20 cellular contexts compared by ENCODE assay signal in the genomic region with DNA sequence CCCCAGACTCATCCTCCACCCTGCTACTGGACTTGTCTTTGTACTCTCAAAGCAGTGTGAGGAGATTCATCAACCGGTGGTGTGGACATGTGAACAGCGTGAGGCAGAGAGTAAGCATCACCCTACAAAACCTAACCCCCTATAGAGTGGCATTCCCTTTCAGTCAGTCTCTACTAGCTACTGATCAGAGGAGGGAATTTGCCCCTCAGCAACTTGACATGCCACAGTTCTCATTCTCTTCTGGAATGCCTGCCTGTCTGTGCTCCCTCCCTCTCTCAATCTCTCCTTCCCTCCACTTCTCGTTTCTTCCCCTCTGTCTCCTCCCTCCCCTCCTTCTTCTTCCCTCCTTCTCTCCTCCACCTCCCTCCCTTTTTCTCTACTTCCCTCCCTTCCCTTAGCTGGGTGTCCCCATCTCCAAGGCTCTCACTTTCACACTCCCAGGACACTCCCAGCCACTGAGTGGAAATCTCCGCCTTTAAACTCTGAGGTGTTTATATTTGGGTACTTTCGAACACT. TPM values are rescaled to one million over a fixed set of nuclear protein-coding genes. Genes with fewer than 3 reads are reported as not detected.
A peak's percentile ranks its signal among the peaks of the same experiment; 100 is the strongest.
DNase-seq lines count a peak whose midpoint lies in the region; ATAC-seq, FAIRE-seq and TF ChIP-seq lines count a peak whose summit lies in the region.
"Had no signal": no experiment of that assay in that cellular context is flagged by ENCODE, and none has a peak within 500 bp of the region (broad histone marks: within the 10 kb centered on the region; RNA-seq: fewer than 3 reads in every experiment).

No MANE protein-coding gene starts in this region.

- ATAC-seq in GM23338 = peak; percentile 46
- no peak for ATAC-seq in K562
- no peak for ATAC-seq in naive B cell (ENCODE audit: low read depth in 2 of 2)
- ATAC-seq in GM18868 (IDR thresholded peaks at IDR 0.05; ENCODE audit: unreplicated experiment) = no peak

- CTCF ChIA-PET in CD4-positive, alpha-beta memory T cell (lab: Charles Lee; ENCODE audit: partially characterized antibody) = interaction anchor here (0.7 kb wide), 1 partner anchor 313 kb away, joined by 5 read pairs; no protein-coding TSS in a partner anchor
- CTCF ChIA-PET in K562 (lab: Yijun Ruan, JAX; ENCODE audit: low intra/inter-chr PET ratio) = no interaction called here

- no peaks in the 10 kb centered on the region for H3K9me2 ChIP-seq in GM23338 (ENCODE audit: insufficient read depth)

- H3F3A ChIP-seq in GM23338 (replicated peaks; ENCODE audit: low read depth) = 0 out of 2 replicates have a peak, but pooled peaks cover 2% of the 10 kb centered on the region

- in situ Hi-C loops in K562 (cut with MboI) = no loop called here

- no peaks in the 10 kb centered on the region for H3K9me3 ChIP-seq in CD4-positive, alpha-beta memory T cell (ENCODE audit: control insufficient read depth in 1 of 2, low read length in 2 of 2)
- no peaks in the 10 kb centered on the region for H3K9me3 ChIP-seq in K562 (replicated peaks; ENCODE audit: control insufficient read depth, insufficient read depth, low read depth, low read length)
- H3K9me3 ChIP-seq: BE2C, tibial nerve had no signal

- H3K79me2 ChIP-seq in GM23338 (replicated peaks; ENCODE audit: insufficient read depth) (no peaks in the 10 kb centered on the region), K562 (ENCODE audit: control insufficient read depth, insufficient read depth, low read length) (no peaks in the 10 kb centered on the region)
- H3K79me2 ChIP-seq: hepatocyte, parathyroid adenoma had no signal

- no TSS peak for BruUV-seq in K562 (replicated peaks; lab: Mats Ljungman, UMichigan)

- H3K4me2 ChIP-seq in GM23338 = no peak overlapping the region
- H3K4me2 ChIP-seq in K562 (ENCODE audit: insufficient read depth, low read length) = no peak overlapping the region
- H3K4me2 ChIP-seq: hepatocyte had no signal

- no peak overlapping the region; a peak in 1 of 4 replicates for H3K9ac ChIP-seq in K562 (ENCODE audit: insufficient read depth in 1 of 2, low read depth in 2 of 2, low read length in 2 of 2)
- H3K9ac ChIP-seq: parathyroid adenoma had no signal

- 73% methylated on average over 5 of the region's 5 CpGs for WGBS in K562 (ENCODE audit: insufficient coverage, low coverage, missing lambda C conversion rate)

- peaks cover 10 to 29% (median 11%) of the 10 kb centered on the region in 4 donors for H3K4me1 Mint-ChIP-seq in CD4-positive, alpha-beta memory T cell
- no peaks in the 10 kb centered on the region for H3K4me1 Mint-ChIP-seq in GM23338
- peaks cover 0 to 3% (median 0%) of the 10 kb centered on the region in 3 donors for H3K4me1 Mint-ChIP-seq in naive B cell

- POLR2A ChIA-PET in CD4-positive, alpha-beta memory T cell (lab: Charles Lee; ENCODE audit: partially characterized antibody) = no interaction called here
- POLR2A ChIA-PET in K562 (lab: Yijun Ruan, JAX) = interaction anchor here (0.7 to 1.0 kb wide), 4 partner anchors 26 to 217 kb away, joined by 3 to 4 read pairs (median 3); partner anchors contain the start of gene OGDH

- DNase-seq in CD4-positive, alpha-beta memory T cell = no peak
- DNase-seq in GM23338 (ENCODE audit: low spot score) (peak; percentile 44), K562 (ENCODE audit: extremely low read depth in 1 of 4, low spot score in 3 of 4) (no peak), naive B cell (no peak), NCI-H1417 treated with DMSO at 0.1 percent for 48 hours (lab: John Stamatoyannopoulos, UW) (no peak), kidney glomerular epithelial cell (lab: John Stamatoyannopoulos, UW) (no peak)
- DNase-seq: BE2C; DMS153; effector CD4-positive, alpha-beta T cell; KBM-7; NCI-H2081 treated with DMSO at 0.1 percent for 48 hours; NCI-H526 treated with DMSO at 0.1 percent for 48 hours; OCI-M1 had no signal

- no peak overlapping the region for H3K27ac ChIP-seq in CD4-positive, alpha-beta memory T cell (ENCODE audit: low read depth, low read length)
- no peak overlapping the region for H3K27ac ChIP-seq in GM23338 (ENCODE audit: low read depth)
- H3K27ac ChIP-seq in K562 (ENCODE audit: extremely low read depth, low read depth, low read length) = no peak overlapping the region
- H3K27ac ChIP-seq: hepatocyte, parathyroid adenoma, skin epidermis, tibial nerve had no signal

- H2AFZ ChIP-seq in GM23338 = no peak overlapping the region
- H2AFZ ChIP-seq in K562 (ENCODE audit: low read depth, low read length) = no peak overlapping the region
- H2AFZ ChIP-seq: hepatocyte, parathyroid adenoma had no signal

- no peaks in the 10 kb centered on the region for H3K27me3 ChIP-seq in CD4-positive, alpha-beta memory T cell (ENCODE audit: insufficient read depth, low read length)
- H3K27me3 ChIP-seq in GM23338 (ENCODE audit: insufficient read depth) (no peaks in the 10 kb centered on the region), K562 (ENCODE audit: control insufficient read depth in 2 of 2, insufficient read depth in 2 of 2, low read length in 2 of 2) (no peaks in the 10 kb centered on the region)
- H3K27me3 ChIP-seq: BE2C, hepatocyte, tibial nerve had no signal

- H3K9me1 ChIP-seq in K562 (ENCODE audit: control insufficient read depth, insufficient read depth, low read length) = peaks cover 3% of the 10 kb centered on the region

- peaks cover 4% of the 10 kb centered on the region for H3K4me1 ChIP-seq in CD4-positive, alpha-beta memory T cell (ENCODE audit: insufficient read depth, low read length)
- H3K4me1 ChIP-seq in GM23338 (ENCODE audit: insufficient read depth) (no peaks in the 10 kb centered on the region), K562 (replicated peaks in 1 of 2; ENCODE audit: control insufficient read depth in 2 of 2, insufficient read depth in 2 of 2, low read length in 2 of 2) (peaks cover 4 to 19% of the 10 kb centered on the region in 2 experiments; a peak in 4 of 5 replicates)
- H3K4me1 ChIP-seq: BE2C, parathyroid adenoma had no signal

- no peak for FAIRE-seq in K562 (lab: Jason Lieb, UNC)
- FAIRE-seq: bronchial epithelial cell, GM18507 had no signal

- H3K27me3 Mint-ChIP-seq in CD4-positive, alpha-beta memory T cell = no peaks in the 10 kb centered on the region
- H3K27me3 Mint-ChIP-seq in GM23338 (ENCODE audit: insufficient read depth, low read depth, poor library complexity) = peaks cover 9% of the 10 kb centered on the region
- no peaks in the 10 kb centered on the region for H3K27me3 Mint-ChIP-seq in naive B cell

- no peak for TF ChIP-seq RAD21 in K562 (CRISPR knock-in tag; conservative IDR thresholded peaks at IDR 0.05 in 1 of 2, IDR thresholded peaks at IDR 0.05 in 1 of 2)

- TF ChIP-seq EP300 in K562 (IDR thresholded peaks at IDR 0.05; ENCODE audit: low read length) = no peak

- no peaks in the 10 kb centered on the region for H3K9me3 Mint-ChIP-seq in CD4-positive, alpha-beta memory T cell
- H3K9me3 Mint-ChIP-seq in GM23338 = no peaks in the 10 kb centered on the region; the same call in 2 of the 3 replicates
- H3K9me3 Mint-ChIP-seq in naive B cell = no peaks in the 10 kb centered on the region

- TF ChIP-seq POLR2A in K562 (conservative IDR thresholded peaks at IDR 0.05) = peak; percentile 55; the same call in 1 of the 2 replicates

- no peak overlapping the region for H3K4me3 Mint-ChIP-seq in CD4-positive, alpha-beta memory T cell
- H3K4me3 Mint-ChIP-seq in GM23338 = no peak overlapping the region
- H3K4me3 Mint-ChIP-seq in naive B cell = no peak overlapping the region

- H3K4me3 ChIP-seq in CD4-positive, alpha-beta memory T cell (ENCODE audit: low read length in 2 of 2) = no peak overlapping the region
- H3K4me3 ChIP-seq in GM23338 (no peak overlapping the region), K562 (no peak overlapping the region)
- H3K4me3 ChIP-seq: hepatocyte, skin epidermis, tibial nerve had no signal

- peaks cover 6 to 32% of the 10 kb centered on the region in 2 donors for H3K36me3 Mint-ChIP-seq in CD4-positive, alpha-beta memory T cell
- H3K36me3 Mint-ChIP-seq in GM23338 (ENCODE audit: low read depth) = peaks cover 16% of the 10 kb centered on the region; the same call in 2 of the 3 replicates
- H3K36me3 Mint-ChIP-seq in naive B cell = no peaks in the 10 kb centered on the region

- H4K20me1 ChIP-seq in GM23338 (replicated peaks; ENCODE audit: insufficient read depth) (peaks cover 10% of the 10 kb centered on the region; the same call in 1 of the 2 replicates), K562 (replicated peaks; ENCODE audit: control insufficient read depth, insufficient read depth, low read length) (0 out of 2 replicates have a peak, but pooled peaks cover 5% of the 10 kb centered on the region)

- H3K27ac Mint-ChIP-seq in CD4-positive, alpha-beta memory T cell = peak overlapping the region in 6 of 7 donors; percentile 17 to 82 (median 74)
- no peak overlapping the region for H3K27ac Mint-ChIP-seq in GM23338
- H3K27ac Mint-ChIP-seq in naive B cell = peak overlapping the region in 4 of 6 donors; percentile 25 to 80 (median 50)

- TF ChIP-seq CTCF in GM23338 (conservative IDR thresholded peaks at IDR 0.05; ENCODE audit: low read depth in 2 of 2) (no peak), K562 (IDR thresholded peaks at IDR 0.05 in 2 of 3, conservative IDR thresholded peaks at IDR 0.05 in 1 of 3; ENCODE audit: insufficient read depth in 2 of 3, low read depth in 1 of 3, low read length in 3 of 3) (no peak)

- intact Hi-C loops in CD4-positive, alpha-beta memory T cell (cut with micrococcal nuclease) = no loop called here
- intact Hi-C loops in K562 (cut with micrococcal nuclease) = no loop called here

- no peaks in the 10 kb centered on the region for H3K36me3 ChIP-seq in CD4-positive, alpha-beta memory T cell (ENCODE audit: insufficient read depth, low read length)
- peaks cover 5% of the 10 kb centered on the region; the same call in 1 of the 2 replicates for H3K36me3 ChIP-seq in GM23338 (ENCODE audit: insufficient read depth)
- peaks cover 34% of the 10 kb centered on the region for H3K36me3 ChIP-seq in K562 (ENCODE audit: control insufficient read depth, insufficient read depth, low read length)

RNA-seq across cellular contexts. Expression of gene H2AZ2, which starts 24.6 kb away (rescaled TPM):
- 100 to 1,000 TPM; 168 to 169 TPM for total RNA-seq in CD4-positive, alpha-beta memory T cell
- 100 to 1,000 TPM; 231 to 236 TPM for polyA plus RNA-seq in CD4-positive, alpha-beta memory T cell
- 215 and 219 TPM in 2 replicates for total RNA-seq in GM23338 (2014; rRNA removed; shearing (Covaris generic))
- polyA plus RNA-seq in GM23338 (2016; fragmentation: Nextera tagmentation; extraction: Ambion mirVana) = 388 and 390 TPM in 2 replicates
- total RNA-seq in K562 (2011; cell fraction: chromatin; rRNA removed; ENCODE audit: low replicate concordance) = 52.2 and 119 TPM in 2 replicates
- 49.0 and 52.7 TPM in 2 replicates for total RNA-seq in K562 (2011; cell fraction: nucleolus; rRNA removed)
- total RNA-seq in K562 (2011; cell fraction: nucleoplasm; rRNA removed) = 81.8 and 141 TPM in 2 replicates
- total RNA-seq in K562 (2014; rRNA removed) = 380 and 497 TPM in 2 replicates
- 286 and 296 TPM in 2 replicates for total RNA-seq in K562 (2014; rRNA removed; fragmentation: Illumina TruSeq; extraction: Trizol)
- total RNA-seq in K562 (2015; rRNA removed; fragmentation: Illumina TruSeq; extraction: Trizol) = 217 and 219 TPM in 2 replicates
- 273 and 286 TPM in 2 replicates for total RNA-seq in K562 (2021)
- 276 and 382 TPM in 2 replicates for polyA plus RNA-seq in K562 (2011; rRNA removed)
- polyA plus RNA-seq in K562 (2011; cell fraction: cytosol; rRNA removed) = 254 and 312 TPM in 2 replicates
- polyA plus RNA-seq in K562 (2011; cell fraction: nucleus; rRNA removed) = 75.0 and 103 TPM in 2 replicates
- 262 and 408 TPM in 2 replicates for polyA plus RNA-seq in K562 (2012)
- polyA plus RNA-seq in K562 (2014; fragmentation: Illumina TruSeq; extraction: Trizol) = 213 and 246 TPM in 2 replicates
- 100 to 1,000 TPM; 105 to 118 TPM for polyA plus RNA-seq in K562 (2014; fragmentation: Nextera tagmentation; extraction: Ambion mirVana)
- 295 and 305 TPM in 2 replicates for polyA plus RNA-seq in K562 (2014; rRNA removed)
- 211 and 268 TPM in 2 replicates for polyA minus RNA-seq in K562 (2011; rRNA and poly(A)+ RNA removed)
- polyA minus RNA-seq in K562 (2011; cell fraction: cytosol; rRNA and poly(A)+ RNA removed) = 75.6 and 99.9 TPM in 2 replicates
- polyA minus RNA-seq in K562 (2011; cell fraction: nucleus; rRNA and poly(A)+ RNA removed) = 17.5 and 34.1 TPM in 2 replicates
- polyA plus RNA-seq in naive B cell (ENCODE audit: low read depth in 6 of 6) = 100 to 1,000 TPM; 128 to 168 (median 145) TPM

RNA-seq across cellular contexts. Expression of gene PPIA, which starts 26.8 kb away (rescaled TPM):
- 100 to 1,000 TPM; 677 to 707 TPM for total RNA-seq in CD4-positive, alpha-beta memory T cell
- polyA plus RNA-seq in CD4-positive, alpha-beta memory T cell = 1,000 to 10,000 TPM; 2,815 to 3,590 TPM
- 4,367 and 4,717 TPM in 2 replicates for total RNA-seq in GM23338 (2014; rRNA removed; shearing (Covaris generic))
- 6,375 and 6,524 TPM in 2 replicates for polyA plus RNA-seq in GM23338 (2016; fragmentation: Nextera tagmentation; extraction: Ambion mirVana)
- total RNA-seq in K562 (2011; cell fraction: chromatin; rRNA removed; ENCODE audit: low replicate concordance) = 453 and 475 TPM in 2 replicates
- total RNA-seq in K562 (2011; cell fraction: nucleolus; rRNA removed) = 439 and 464 TPM in 2 replicates
- total RNA-seq in K562 (2011; cell fraction: nucleoplasm; rRNA removed) = 630 and 762 TPM in 2 replicates
- 2,805 and 3,364 TPM in 2 replicates for total RNA-seq in K562 (2014; rRNA removed)
- total RNA-seq in K562 (2014; rRNA removed; fragmentation: Illumina TruSeq; extraction: Trizol) = 4,631 and 4,826 TPM in 2 replicates
- total RNA-seq in K562 (2015; rRNA removed; fragmentation: Illumina TruSeq; extraction: Trizol) = 3,943 and 3,973 TPM in 2 replicates
- total RNA-seq in K562 (2021) = 2,583 and 2,768 TPM in 2 replicates
- polyA plus RNA-seq in K562 (2011; rRNA removed) = 5,196 and 6,697 TPM in 2 replicates
- polyA plus RNA-seq in K562 (2011; cell fraction: cytosol; rRNA removed) = 4,310 and 6,172 TPM in 2 replicates
- polyA plus RNA-seq in K562 (2011; cell fraction: nucleus; rRNA removed) = 1,280 and 2,340 TPM in 2 replicates
- 2,534 and 3,220 TPM in 2 replicates for polyA plus RNA-seq in K562 (2012)
- polyA plus RNA-seq in K562 (2014; fragmentation: Illumina TruSeq; extraction: Trizol) = 7,504 and 8,032 TPM in 2 replicates
- polyA plus RNA-seq in K562 (2014; fragmentation: Nextera tagmentation; extraction: Ambion mirVana) = 1,000 to 10,000 TPM; 2,984 to 3,298 TPM
- polyA plus RNA-seq in K562 (2014; rRNA removed) = 6,267 and 7,127 TPM in 2 replicates
- 2,540 and 2,827 TPM in 2 replicates for polyA minus RNA-seq in K562 (2011; rRNA and poly(A)+ RNA removed)
- polyA minus RNA-seq in K562 (2011; cell fraction: cytosol; rRNA and poly(A)+ RNA removed) = 724 and 768 TPM in 2 replicates
- polyA minus RNA-seq in K562 (2011; cell fraction: nucleus; rRNA and poly(A)+ RNA removed) = 135 and 291 TPM in 2 replicates
- 1,000 to 10,000 TPM; 2,925 to 4,431 (median 4,097) TPM for polyA plus RNA-seq in naive B cell (ENCODE audit: low read depth in 6 of 6)
